Comparison of ENCODE assay signal across 1 cellular context in the genomic region with DNA sequence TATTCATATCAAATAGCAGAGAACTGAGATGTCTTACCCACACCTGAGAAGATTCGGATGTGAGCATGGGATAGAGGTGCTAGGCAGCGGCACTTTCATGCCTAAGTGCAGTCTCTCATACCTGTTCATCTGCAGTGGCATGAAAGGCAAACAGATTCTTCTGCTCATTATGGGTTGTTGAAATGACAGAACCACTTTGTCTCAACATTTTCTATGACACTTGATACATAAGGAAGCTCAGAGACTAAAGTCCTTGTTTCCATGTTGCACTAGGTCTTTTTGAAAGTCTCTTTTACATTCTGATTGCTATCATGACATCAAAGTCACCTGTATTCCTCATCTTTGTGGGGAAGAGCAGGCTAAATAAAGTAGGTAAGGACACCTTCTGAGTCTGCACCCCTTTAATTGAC.
TF ChIP-seq lines count a peak whose summit lies in the region.

No MANE protein-coding gene starts in this region.

TF ChIP-seq in HepG2, 621 proteins besides CTCF, POLR2A, EP300 and RAD21 (continued from another document and continues in another):
- peak; percentile 68; the same call in 1 of the 2 replicates for TF ChIP-seq TCF7L2 (IDR thresholded peaks at IDR 0.05; ENCODE audit: low read depth, low read length)
- peak; percentile 15; the same call in 1 of the 2 replicates for TF ChIP-seq ZBTB21 (CRISPR knock-in tag; IDR thresholded peaks at IDR 0.05)
- peak; percentile 67 for TF ChIP-seq RARA (CRISPR knock-in tag; IDR thresholded peaks at IDR 0.05)
- TF ChIP-seq HOXA3 (CRISPR knock-in tag; IDR thresholded peaks at IDR 0.05): peak; percentile 65; the same call in 1 of the 2 replicates
- TF ChIP-seq PPARG (CRISPR knock-in tag; conservative IDR thresholded peaks at IDR 0.05): peak; percentile 79; the same call in 1 of the 2 replicates
- 0 out of 2 replicates have a peak, but pooled peaks have one; percentile 20 for TF ChIP-seq FOXJ3 (CRISPR knock-in tag; IDR thresholded peaks at IDR 0.05; ENCODE audit: borderline replicate concordance)
- peak; percentile 91 for TF ChIP-seq TCF7 (IDR thresholded peaks at IDR 0.05; ENCODE audit: low read depth)
- TF ChIP-seq HHEX (CRISPR knock-in tag; IDR thresholded peaks at IDR 0.05): peak; percentile 65
- no peak for TF ChIP-seq ZNF33A (CRISPR knock-in tag; IDR thresholded peaks at IDR 0.05; ENCODE audit: borderline replicate concordance)
- TF ChIP-seq NCOR1 (IDR thresholded peaks at IDR 0.05; ENCODE audit: borderline replicate concordance, low read length): peak; percentile 47; the same call in 1 of the 2 replicates
- no peak for TF ChIP-seq TOE1 (CRISPR knock-in tag; IDR thresholded peaks at IDR 0.05)
- peak; percentile 83 for TF ChIP-seq ARID5B (CRISPR knock-in tag; IDR thresholded peaks at IDR 0.05)
- TF ChIP-seq TBX3 (IDR thresholded peaks at IDR 0.05; ENCODE audit: borderline replicate concordance): peak; percentile 18; the same call in 1 of the 2 replicates
- no peak for TF ChIP-seq ZFP37 (CRISPR knock-in tag; IDR thresholded peaks at IDR 0.05; ENCODE audit: borderline replicate concordance)
- peak; percentile 79; the same call in 1 of the 2 replicates for TF ChIP-seq ZMYM2 (CRISPR knock-in tag; IDR thresholded peaks at IDR 0.05)
- no peak for TF ChIP-seq FOXP1 (IDR thresholded peaks at IDR 0.05)
- peak; percentile 66 for TF ChIP-seq FOXP1 (CRISPR knock-in tag; IDR thresholded peaks at IDR 0.05)
- TF ChIP-seq HMG20A (CRISPR knock-in tag; IDR thresholded peaks at IDR 0.05; ENCODE audit: borderline replicate concordance): peak; percentile 89; the same call in 1 of the 2 replicates
- TF ChIP-seq SIX1 (CRISPR knock-in tag; IDR thresholded peaks at IDR 0.05; ENCODE audit: borderline replicate concordance): peak; percentile 94; the same call in 1 of the 2 replicates
- TF ChIP-seq TAF1 (CRISPR knock-in tag; IDR thresholded peaks at IDR 0.05): peak; percentile 33; the same call in 1 of the 2 replicates
- peak; percentile 87; the same call in 1 of the 2 replicates for TF ChIP-seq ZBTB26 (CRISPR knock-in tag; IDR thresholded peaks at IDR 0.05; ENCODE audit: borderline replicate concordance)
- peak; percentile 85; the same call in 1 of the 2 replicates for TF ChIP-seq TBX2 (CRISPR knock-in tag; IDR thresholded peaks at IDR 0.05; ENCODE audit: borderline replicate concordance)
- peak; percentile 36; the same call in 1 of the 2 replicates for TF ChIP-seq CCDC6 (CRISPR knock-in tag; IDR thresholded peaks at IDR 0.05)
- peak; percentile 29; the same call in 1 of the 2 replicates for TF ChIP-seq FOSL2 (CRISPR knock-in tag; IDR thresholded peaks at IDR 0.05)
- peak; percentile 61; the same call in 1 of the 2 replicates for TF ChIP-seq MLX (CRISPR knock-in tag; IDR thresholded peaks at IDR 0.05)
- TF ChIP-seq PCBP2 (optimal IDR thresholded peaks at IDR 0.05; ENCODE audit: low read depth, low read length, poor library complexity, severe bottlenecking): no peak
- TF ChIP-seq, protein P1, sequence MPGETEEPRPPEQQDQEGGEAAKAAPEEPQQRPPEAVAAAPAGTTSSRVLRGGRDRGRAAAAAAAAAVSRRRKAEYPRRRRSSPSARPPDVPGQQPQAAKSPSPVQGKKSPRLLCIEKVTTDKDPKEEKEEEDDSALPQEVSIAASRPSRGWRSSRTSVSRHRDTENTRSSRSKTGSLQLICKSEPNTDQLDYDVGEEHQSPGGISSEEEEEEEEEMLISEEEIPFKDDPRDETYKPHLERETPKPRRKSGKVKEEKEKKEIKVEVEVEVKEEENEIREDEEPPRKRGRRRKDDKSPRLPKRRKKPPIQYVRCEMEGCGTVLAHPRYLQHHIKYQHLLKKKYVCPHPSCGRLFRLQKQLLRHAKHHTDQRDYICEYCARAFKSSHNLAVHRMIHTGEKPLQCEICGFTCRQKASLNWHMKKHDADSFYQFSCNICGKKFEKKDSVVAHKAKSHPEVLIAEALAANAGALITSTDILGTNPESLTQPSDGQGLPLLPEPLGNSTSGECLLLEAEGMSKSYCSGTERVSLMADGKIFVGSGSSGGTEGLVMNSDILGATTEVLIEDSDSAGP (CRISPR knock-in tag; IDR thresholded peaks at IDR 0.05; ENCODE audit: borderline replicate concordance): no peak
- TF ChIP-seq SMAD3 (CRISPR knock-in tag; IDR thresholded peaks at IDR 0.05): 0 out of 2 replicates have a peak, but pooled peaks have one; percentile 7
- TF ChIP-seq ZNF12 (CRISPR knock-in tag; IDR thresholded peaks at IDR 0.05): peak; percentile 41; the same call in 1 of the 2 replicates
- no peak for TF ChIP-seq ZBTB1 (CRISPR knock-in tag; IDR thresholded peaks at IDR 0.05; ENCODE audit: borderline replicate concordance)
- TF ChIP-seq ZBTB7B (CRISPR knock-in tag; IDR thresholded peaks at IDR 0.05): 0 out of 2 replicates have a peak, but pooled peaks have one; percentile 41
- no peak for TF ChIP-seq ZNF296 (CRISPR knock-in tag; conservative IDR thresholded peaks at IDR 0.05)
- TF ChIP-seq MED8 (CRISPR knock-in tag; IDR thresholded peaks at IDR 0.05; ENCODE audit: insufficient replicate concordance): peak; percentile 13
- peak; percentile 89 for TF ChIP-seq HNF4A (CRISPR knock-in tag; IDR thresholded peaks at IDR 0.05)
- peak; percentile 57; the same call in 1 of the 2 replicates for TF ChIP-seq CBX5 (CRISPR knock-in tag; IDR thresholded peaks at IDR 0.05; ENCODE audit: borderline replicate concordance)
- TF ChIP-seq RFXANK (CRISPR knock-in tag; IDR thresholded peaks at IDR 0.05): 0 out of 2 replicates have a peak, but pooled peaks have one; percentile 10
- no peak for TF ChIP-seq KLF15 (CRISPR knock-in tag; IDR thresholded peaks at IDR 0.05; ENCODE audit: borderline replicate concordance)
- peak; percentile 80 for TF ChIP-seq TEAD3 (CRISPR knock-in tag; optimal IDR thresholded peaks at IDR 0.05; ENCODE audit: borderline replicate concordance)
- TF ChIP-seq, protein P2, sequence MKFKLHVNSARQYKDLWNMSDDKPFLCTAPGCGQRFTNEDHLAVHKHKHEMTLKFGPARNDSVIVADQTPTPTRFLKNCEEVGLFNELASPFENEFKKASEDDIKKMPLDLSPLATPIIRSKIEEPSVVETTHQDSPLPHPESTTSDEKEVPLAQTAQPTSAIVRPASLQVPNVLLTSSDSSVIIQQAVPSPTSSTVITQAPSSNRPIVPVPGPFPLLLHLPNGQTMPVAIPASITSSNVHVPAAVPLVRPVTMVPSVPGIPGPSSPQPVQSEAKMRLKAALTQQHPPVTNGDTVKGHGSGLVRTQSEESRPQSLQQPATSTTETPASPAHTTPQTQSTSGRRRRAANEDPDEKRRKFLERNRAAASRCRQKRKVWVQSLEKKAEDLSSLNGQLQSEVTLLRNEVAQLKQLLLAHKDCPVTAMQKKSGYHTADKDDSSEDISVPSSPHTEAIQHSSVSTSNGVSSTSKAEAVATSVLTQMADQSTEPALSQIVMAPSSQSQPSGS (CRISPR knock-in tag; IDR thresholded peaks at IDR 0.05): peak; percentile 50; the same call in 1 of the 2 replicates
- TF ChIP-seq ASH2L (IDR thresholded peaks at IDR 0.05; ENCODE audit: insufficient read length, low read depth, low read length): peak; percentile 13
- peak; percentile 62 for TF ChIP-seq HNF1A (IDR thresholded peaks at IDR 0.05; ENCODE audit: low read depth)
- peak; percentile 90 for TF ChIP-seq HNF1A (CRISPR knock-in tag; IDR thresholded peaks at IDR 0.05; ENCODE audit: borderline replicate concordance)
- TF ChIP-seq, protein P3, sequence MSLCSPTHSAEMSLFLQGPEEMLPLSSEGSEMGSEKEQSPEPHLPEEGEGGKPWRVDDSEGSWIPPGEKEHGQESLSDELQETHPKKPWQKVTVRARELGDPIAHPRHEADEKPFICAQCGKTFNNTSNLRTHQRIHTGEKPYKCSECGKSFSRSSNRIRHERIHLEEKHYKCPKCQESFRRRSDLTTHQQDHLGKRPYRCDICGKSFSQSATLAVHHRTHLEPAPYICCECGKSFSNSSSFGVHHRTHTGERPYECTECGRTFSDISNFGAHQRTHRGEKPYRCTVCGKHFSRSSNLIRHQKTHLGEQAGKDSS (CRISPR knock-in tag; IDR thresholded peaks at IDR 0.05; ENCODE audit: borderline replicate concordance, low read depth): no peak
- peak; percentile 60 for TF ChIP-seq SALL1 (CRISPR knock-in tag; IDR thresholded peaks at IDR 0.05)
- no peak for TF ChIP-seq ZNF570 (CRISPR knock-in tag; IDR thresholded peaks at IDR 0.05; ENCODE audit: borderline replicate concordance)
- TF ChIP-seq, protein P4, sequence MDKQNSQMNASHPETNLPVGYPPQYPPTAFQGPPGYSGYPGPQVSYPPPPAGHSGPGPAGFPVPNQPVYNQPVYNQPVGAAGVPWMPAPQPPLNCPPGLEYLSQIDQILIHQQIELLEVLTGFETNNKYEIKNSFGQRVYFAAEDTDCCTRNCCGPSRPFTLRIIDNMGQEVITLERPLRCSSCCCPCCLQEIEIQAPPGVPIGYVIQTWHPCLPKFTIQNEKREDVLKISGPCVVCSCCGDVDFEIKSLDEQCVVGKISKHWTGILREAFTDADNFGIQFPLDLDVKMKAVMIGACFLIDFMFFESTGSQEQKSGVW (CRISPR knock-in tag; IDR thresholded peaks at IDR 0.05; ENCODE audit: borderline replicate concordance): no peak
